12 cellular contexts compared by ENCODE assay signal in genomic region chr1:204491653-204492052, GRCh38. TPM values are rescaled to one million over a fixed set of nuclear protein-coding genes. Genes with fewer than 3 reads are reported as not detected.
A peak's percentile ranks its signal among the peaks of the same experiment; 100 is the strongest.
DNase-seq lines count a peak whose midpoint lies in the region; ATAC-seq lines count a peak whose summit lies in the region.
"Had no signal": no experiment of that assay in that cellular context is flagged by ENCODE, and none has a peak within 500 bp of the region (broad histone marks: within the 10 kb centered on the region; RNA-seq: fewer than 3 reads in every experiment).

No MANE protein-coding gene starts in this region.

- no peaks in the 10 kb centered on the region for H3K9me3 Mint-ChIP-seq in activated naive CD4-positive, alpha-beta T cell treated with anti-CD3 and anti-CD28 coated beads, Interleukin-2, amount 50 U/mL, for 24 hours
- peaks cover 0 to 4% of the 10 kb centered on the region in 2 donors for H3K9me3 Mint-ChIP-seq in activated naive CD4-positive, alpha-beta T cell treated with anti-CD3 and anti-CD28 coated beads, Interleukin-2, amount 50 U/mL, for 72 hours
- no peaks in the 10 kb centered on the region for H3K9me3 Mint-ChIP-seq in activated T-helper 17 cell treated with anti-CD3 and anti-CD28 coated beads, Interleukin-2, amount 50 U/mL, for 72 hours

- H3K27ac Mint-ChIP-seq in activated naive CD4-positive, alpha-beta T cell treated with anti-CD3 and anti-CD28 coated beads, Interleukin-2, amount 50 U/mL, for 24 hours: no peak overlapping the region
- peak overlapping the region in 1 of 2 donors; percentile 2 for H3K27ac Mint-ChIP-seq in activated naive CD4-positive, alpha-beta T cell treated with anti-CD3 and anti-CD28 coated beads, Interleukin-2, amount 50 U/mL, for 72 hours
- peak overlapping the region; percentile 76 for H3K27ac Mint-ChIP-seq in activated T-helper 17 cell treated with anti-CD3 and anti-CD28 coated beads, Interleukin-2, amount 50 U/mL, for 72 hours

- no peak for ATAC-seq in activated naive CD4-positive, alpha-beta T cell treated with anti-CD3 and anti-CD28 coated beads, Interleukin-2, amount 50 U/mL, for 72 hours
- ATAC-seq in activated T-helper 17 cell treated with anti-CD3 and anti-CD28 coated beads, Interleukin-2, amount 50 U/mL, for 72 hours (replicated peaks): no peak
- ATAC-seq in HG02884 (IDR thresholded peaks at IDR 0.05; ENCODE audit: unreplicated experiment) (no peak), HG03521 (IDR thresholded peaks at IDR 0.05; ENCODE audit: unreplicated experiment) (no peak), sciatic nerve (no peak)

- H3K4me3 Mint-ChIP-seq in activated naive CD4-positive, alpha-beta T cell treated with anti-CD3 and anti-CD28 coated beads, Interleukin-2, amount 50 U/mL, for 24 hours: peak overlapping the region; percentile 90
- peak overlapping the region; percentile 91 for H3K4me3 Mint-ChIP-seq in activated T-helper 17 cell treated with anti-CD3 and anti-CD28 coated beads, Interleukin-2, amount 50 U/mL, for 72 hours

- H3K36me3 Mint-ChIP-seq in activated naive CD4-positive, alpha-beta T cell treated with anti-CD3 and anti-CD28 coated beads, Interleukin-2, amount 50 U/mL, for 24 hours: peaks cover 5% of the 10 kb centered on the region
- peaks cover 5 to 26% of the 10 kb centered on the region in 2 donors for H3K36me3 Mint-ChIP-seq in activated naive CD4-positive, alpha-beta T cell treated with anti-CD3 and anti-CD28 coated beads, Interleukin-2, amount 50 U/mL, for 72 hours
- peaks cover 48% of the 10 kb centered on the region for H3K36me3 Mint-ChIP-seq in activated T-helper 17 cell treated with anti-CD3 and anti-CD28 coated beads, Interleukin-2, amount 50 U/mL, for 72 hours (ENCODE audit: low read depth)

- no peak overlapping the region for H3K27ac ChIP-seq in mesodermal cell (ENCODE audit: low read depth, low read length, severe bottlenecking)
- no peak overlapping the region for H3K27ac ChIP-seq in thymus (ENCODE audit: low read depth)

- H3K4me3 ChIP-seq in mesodermal cell (ENCODE audit: extremely low read depth, insufficient read depth, low read length, poor library complexity, severe bottlenecking) (peak overlapping the region; percentile 3), thymus (ENCODE audit: low read length) (peak overlapping the region; percentile 86)

- peaks cover 67% of the 10 kb centered on the region for H3K4me1 Mint-ChIP-seq in activated naive CD4-positive, alpha-beta T cell treated with anti-CD3 and anti-CD28 coated beads, Interleukin-2, amount 50 U/mL, for 24 hours
- peaks cover 52% of the 10 kb centered on the region for H3K4me1 Mint-ChIP-seq in activated T-helper 17 cell treated with anti-CD3 and anti-CD28 coated beads, Interleukin-2, amount 50 U/mL, for 72 hours

- intact Hi-C loops in sciatic nerve (cut with DNase I): loop anchor here (5.0 kb wide), 1 partner anchor 44 kb away; no protein-coding TSS in a partner anchor

- no peaks in the 10 kb centered on the region for H3K27me3 ChIP-seq in thymus (ENCODE audit: control insufficient read depth, insufficient read depth)

- no peaks in the 10 kb centered on the region for H3K27me3 Mint-ChIP-seq in activated naive CD4-positive, alpha-beta T cell treated with anti-CD3 and anti-CD28 coated beads, Interleukin-2, amount 50 U/mL, for 24 hours
- H3K27me3 Mint-ChIP-seq in activated T-helper 17 cell treated with anti-CD3 and anti-CD28 coated beads, Interleukin-2, amount 50 U/mL, for 72 hours: no peaks in the 10 kb centered on the region

- DNase-seq in activated naive CD4-positive, alpha-beta T cell treated with anti-CD3 and anti-CD28 coated beads, Interleukin-2, amount 50 U/mL, for 72 hours (ENCODE audit: low spot score in 2 of 2): no peak
- no peak for DNase-seq in sciatic nerve (ENCODE audit: low spot score)
- DNase-seq: activated CD8-positive, alpha-beta memory T cell treated with anti-CD3 and anti-CD28 coated beads, Interleukin-2, amount 50 U/mL, for 4 hours; erythroblast; GOT3; NCI-H1092 had no signal

- H3K4me1 ChIP-seq in mesodermal cell (ENCODE audit: control insufficient read depth, insufficient read depth, low read length, poor library complexity, severe bottlenecking) (peaks cover 19% of the 10 kb centered on the region), thymus (ENCODE audit: control insufficient read depth, insufficient read depth, low read length) (peaks cover 31% of the 10 kb centered on the region)

- no peaks in the 10 kb centered on the region for H3K9me3 ChIP-seq in mesodermal cell (ENCODE audit: control insufficient read depth, low read length)
- H3K9me3 ChIP-seq in thymus (ENCODE audit: control insufficient read depth): no peaks in the 10 kb centered on the region

- H3K36me3 ChIP-seq in mesodermal cell (ENCODE audit: control insufficient read depth, insufficient read depth, low read length) (peaks cover 13% of the 10 kb centered on the region), thymus (ENCODE audit: control insufficient read depth, insufficient read depth) (peaks cover 18% of the 10 kb centered on the region)

RNA-seq across cellular contexts. Expression of gene PIK3C2B, which starts 3.0 kb away (rescaled TPM):
- total RNA-seq in activated naive CD4-positive, alpha-beta T cell treated with anti-CD3 and anti-CD28 coated beads, Interleukin-2, amount 50 U/mL, for 72 hours: 10 to 100 TPM; 26.3 to 65.6 TPM
- total RNA-seq in activated T-helper 17 cell treated with anti-CD3 and anti-CD28 coated beads, Interleukin-2, amount 50 U/mL, for 72 hours: 10 to 100 TPM; 31.0 to 67.6 TPM
- 15.7 TPM for polyA plus RNA-seq in mesodermal cell (2013, experiment 1 of 2)
- 11.4 TPM for polyA plus RNA-seq in mesodermal cell (2013, experiment 2 of 2)
- 12.6 TPM for polyA plus RNA-seq in thymus
- total RNA-seq in sciatic nerve: 52.2 TPM

RNA-seq across cellular contexts. Expression of gene MDM4, which starts 24.6 kb away (rescaled TPM):
- 10 to 100 TPM; 87.2 to 97.9 TPM for total RNA-seq in activated naive CD4-positive, alpha-beta T cell treated with anti-CD3 and anti-CD28 coated beads, Interleukin-2, amount 50 U/mL, for 72 hours
- total RNA-seq in activated T-helper 17 cell treated with anti-CD3 and anti-CD28 coated beads, Interleukin-2, amount 50 U/mL, for 72 hours: 100 to 1,000 TPM in 1 of 2 donors, 10 to 100 TPM in 1; 71.3 to 130 TPM
- 15.6 TPM for polyA plus RNA-seq in mesodermal cell (2013, experiment 1 of 2)
- 16.9 TPM for polyA plus RNA-seq in mesodermal cell (2013, experiment 2 of 2)
- 41.0 TPM for polyA plus RNA-seq in thymus
- 157 TPM for total RNA-seq in sciatic nerve
